8 cellular contexts compared by ENCODE assay signal in genomic region chr20:19628570-19629134, GRCh38.
DNase-seq lines count a peak whose midpoint lies in the region; ATAC-seq, FAIRE-seq and TF ChIP-seq lines count a peak whose summit lies in the region.

No MANE protein-coding gene starts in this region.

- no peak overlapping the region for H3K4me3 ChIP-seq in LNCaP clone FGC (ENCODE audit: low read depth, low read length)
- no peak overlapping the region for H3K4me3 ChIP-seq in HepG2 (replicated peaks in 1 of 3; ENCODE audit: insufficient read depth in 1 of 3, low read depth in 2 of 3, low read length in 3 of 3)

- H3K79me2 ChIP-seq in HepG2 (ENCODE audit: insufficient read depth, low read length), result no peaks in the 10 kb centered on the region

- no peak overlapping the region for H3K4me2 ChIP-seq in HepG2 (ENCODE audit: low read depth, low read length)

- intact Hi-C loops in HepG2 (cut with micrococcal nuclease; ENCODE audit: unreplicated experiment), result loop anchor here (1.0 kb wide), 1 partner anchor 34 kb away; no protein-coding TSS in a partner anchor

- H3K9ac ChIP-seq in HepG2 (ENCODE audit: insufficient read depth, low read depth, low read length), result no peak overlapping the region

- in situ Hi-C loops in HepG2 (cut with HindIII; ENCODE audit: extremely low pct_ligation_motif_present, low pct_unique_long_range_greater_than_20kb), result no loop called here

- no peaks in the 10 kb centered on the region for H3K36me3 ChIP-seq in HepG2 (replicated peaks in 1 of 2; ENCODE audit: control insufficient read depth in 1 of 2, insufficient read depth in 2 of 2, low read length in 2 of 2)

- H3K9me3 ChIP-seq in HepG2 (ENCODE audit: low read length), result peaks cover 17% of the 10 kb centered on the region

- peak; percentile 87 for TF ChIP-seq CTCF in LNCaP clone FGC (IDR thresholded peaks at IDR 0.05; ENCODE audit: control insufficient read depth, extremely low read depth, insufficient read depth)
- TF ChIP-seq CTCF in HepG2 (CRISPR knock-in tag; IDR thresholded peaks at IDR 0.05), result peak; percentile 84

- no peak for TF ChIP-seq EP300 in HepG2 (IDR thresholded peaks at IDR 0.05; ENCODE audit: low read depth in 2 of 2, low read length in 2 of 2)
- no peak for TF ChIP-seq EP300 in HepG2 (CRISPR knock-in tag; IDR thresholded peaks at IDR 0.05; ENCODE audit: borderline replicate concordance)

- DNase-seq in CMK (ENCODE audit: low read depth) (peak; percentile 25), GM19240 (ENCODE audit: insufficient read length, low spot score) (peak; percentile 52), LNCaP clone FGC (ENCODE audit: low read depth) (peak; percentile 56), RKO (ENCODE audit: low spot score) (peak; percentile 65), HepG2 (ENCODE audit: low spot score) (peak; percentile 84), stromal cell of bone marrow (ENCODE audit: low read depth) (peak; percentile 16)
- peak; percentile 2 for DNase-seq in central memory CD4-positive, alpha-beta T cell

- no peak overlapping the region for H2AFZ ChIP-seq in HepG2 (ENCODE audit: low read length)

- POLR2A ChIA-PET in HepG2 (lab: Yijun Ruan, JAX), result no interaction called here

- no TSS peak for BruUV-seq in HepG2 (replicated peaks; lab: Mats Ljungman, UMichigan)

- CTCF ChIA-PET in HepG2 (lab: Yijun Ruan, JAX; ENCODE audit: low intra/inter-chr PET ratio, low total read pairs), result interaction anchor here (2.3 kb wide), 1 partner anchor 33 kb away, joined by 38 read pairs; no protein-coding TSS in a partner anchor

- no peak for TF ChIP-seq POLR2A in HepG2 (IDR thresholded peaks at IDR 0.05; ENCODE audit: insufficient read depth in 1 of 2, low read depth in 2 of 2, low read length in 2 of 2)

- H3K27ac ChIP-seq in HepG2 (ENCODE audit: extremely low read length, insufficient read depth, low read length), result no peak overlapping the region

- H4K20me1 ChIP-seq in HepG2 (ENCODE audit: insufficient read depth, low read length), result no peaks in the 10 kb centered on the region

- H3K27me3 ChIP-seq in HepG2 (ENCODE audit: control insufficient read depth in 1 of 2, insufficient read depth in 2 of 2, low read length in 2 of 2), result peaks cover 0 to 5% of the 10 kb centered on the region in 2 experiments; a peak in 1 of 5 replicates

- ATAC-seq in HepG2 (peak; percentile 96), GM19023 (IDR thresholded peaks at IDR 0.05; ENCODE audit: unreplicated experiment) (no peak)

- 25% methylated on average over 2 of the region's 2 CpGs for WGBS in HepG2 (ENCODE audit: low lambda C conversion rate)

- peak; percentile 58 for TF ChIP-seq RAD21 in HepG2 (CRISPR knock-in tag; IDR thresholded peaks at IDR 0.05)

- peaks cover 15% of the 10 kb centered on the region for H3K4me1 ChIP-seq in HepG2 (ENCODE audit: insufficient read depth, low read length)

- FAIRE-seq in HepG2 (lab: Jason Lieb, UNC), result peak; percentile 68

TF ChIP-seq in HepG2, 621 proteins besides CTCF, POLR2A, EP300 and RAD21 (continues in another document):
- no peak for TF ChIP-seq ZNF597 (CRISPR knock-in tag; IDR thresholded peaks at IDR 0.05)
- TF ChIP-seq ZFX (CRISPR knock-in tag; IDR thresholded peaks at IDR 0.05; ENCODE audit: low read depth), result peak; percentile 80
- TF ChIP-seq SOX13 (IDR thresholded peaks at IDR 0.05), result no peak
- peak in 1 of 2 experiments; percentile 24; a peak in 1 of 4 replicates for TF ChIP-seq SOX13 (CRISPR knock-in tag; conservative IDR thresholded peaks at IDR 0.05 in 1 of 2, IDR thresholded peaks at IDR 0.05 in 1 of 2)
- TF ChIP-seq ZNF143 (CRISPR knock-in tag; IDR thresholded peaks at IDR 0.05), result 0 out of 2 replicates have a peak, but pooled peaks have one; percentile 39
- TF ChIP-seq ZNF501 (CRISPR knock-in tag; IDR thresholded peaks at IDR 0.05), result 0 out of 2 replicates have a peak, but pooled peaks have one; percentile 17
- peak; percentile 86 for TF ChIP-seq TFAP4 (IDR thresholded peaks at IDR 0.05; ENCODE audit: borderline replicate concordance, low read depth)
- TF ChIP-seq RBM22 (optimal IDR thresholded peaks at IDR 0.05; ENCODE audit: low read length), result no peak
- no peak for TF ChIP-seq ZNF709 (CRISPR knock-in tag; IDR thresholded peaks at IDR 0.05)
- TF ChIP-seq CCAR2 (optimal IDR thresholded peaks at IDR 0.05; ENCODE audit: low read depth, low read length), result peak; percentile 38
- peak; percentile 74 for TF ChIP-seq ATF2 (CRISPR knock-in tag; IDR thresholded peaks at IDR 0.05)
- TF ChIP-seq ZNF652 (CRISPR knock-in tag; IDR thresholded peaks at IDR 0.05; ENCODE audit: borderline replicate concordance, low read depth), result no peak
- no peak for TF ChIP-seq ZFYVE20 (CRISPR knock-in tag; IDR thresholded peaks at IDR 0.05; ENCODE audit: borderline replicate concordance, low read depth)
- TF ChIP-seq SP140L (CRISPR knock-in tag; IDR thresholded peaks at IDR 0.05; ENCODE audit: borderline replicate concordance), result no peak
- peak; percentile 49 for TF ChIP-seq ARID5B (CRISPR knock-in tag; IDR thresholded peaks at IDR 0.05)
- 0 out of 2 replicates have a peak, but pooled peaks have one; percentile 35 for TF ChIP-seq ZNF777 (CRISPR knock-in tag; IDR thresholded peaks at IDR 0.05)
- no peak for TF ChIP-seq SRSF4 (IDR thresholded peaks at IDR 0.05; ENCODE audit: low read depth, low read length, poor library complexity, severe bottlenecking)
- TF ChIP-seq JARID2 (CRISPR knock-in tag; IDR thresholded peaks at IDR 0.05; ENCODE audit: insufficient replicate concordance), result no peak

Comparison
In these comparisons a context has a peak if more than half of its experiments do, and no peak if none do; other contexts are left out.
1. DNase-seq: peak in every context shown above with its lines; median percentile 84 in HepG2; 65 in RKO; 56 in LNCaP clone FGC; 52 in GM19240; 25 in CMK; 16 in stromal cell of bone marrow; 2 in central memory CD4-positive, alpha-beta T cell.